Comparison of ENCODE assay signal across 1 cellular context in genomic region chr2:207181526-207182274, GRCh38.
TF ChIP-seq lines count a peak whose summit lies in the region.

No MANE protein-coding gene starts in this region.

TF ChIP-seq in IMR-90, 13 proteins besides CTCF, POLR2A, EP300 and RAD21:
- TF ChIP-seq USF2 (IDR thresholded peaks at IDR 0.05; ENCODE audit: low read depth, low read length) (no peak), SMC3 (IDR thresholded peaks at IDR 0.05; ENCODE audit: low read depth, low read length) (no peak), CEBPB (IDR thresholded peaks at IDR 0.05; ENCODE audit: low read depth, low read length) (no peak), MXI1 (IDR thresholded peaks at IDR 0.05; ENCODE audit: borderline replicate concordance, low read depth, low read length) (no peak), RCOR1 (IDR thresholded peaks at IDR 0.05; ENCODE audit: insufficient replicate concordance, low read length) (no peak), RFX5 (IDR thresholded peaks at IDR 0.05; ENCODE audit: low read depth, low read length) (no peak), ELK1 (IDR thresholded peaks at IDR 0.05; ENCODE audit: borderline replicate concordance, low read depth, low read length) (no peak), FOS (IDR thresholded peaks at IDR 0.05; ENCODE audit: low read depth, low read length) (no peak), MAFK (IDR thresholded peaks at IDR 0.05; ENCODE audit: low read depth, low read length) (no peak), MAZ (IDR thresholded peaks at IDR 0.05; ENCODE audit: borderline replicate concordance, low read depth, low read length) (no peak), CHD1 (IDR thresholded peaks at IDR 0.05; ENCODE audit: low read depth, low read length) (no peak), NFE2L2 (IDR thresholded peaks at IDR 0.05; ENCODE audit: low read depth, low read length) (no peak), BHLHE40 (IDR thresholded peaks at IDR 0.05; ENCODE audit: low read depth, low read length) (no peak)
